In genomic region chr5:16791036-16791705, GRCh38 we compare ENCODE assay signal across 8 cellular contexts.
DNase-seq lines count a peak whose midpoint lies in the region; ATAC-seq and TF ChIP-seq lines count a peak whose summit lies in the region.

No MANE protein-coding gene starts in this region.

- in situ Hi-C loops in gastrocnemius medialis (cut with MboI; ENCODE audit: low sequenced_read_pairs in 4 of 4): loop anchor here (5.0 to 25.0 kb wide), 5 partner anchors 304 to 396 kb away; partner anchors contain the start of gene ZNF622 (in 2 of the 4)

- H3K4me3 Mint-ChIP-seq in activated T-cell treated with anti-CD3 and anti-CD28 coated beads, Interleukin-2, amount 50 U/mL, for 72 hours: peak overlapping the region in 1 of 2 donors; percentile 12

- H3K9me3 ChIP-seq in gastrocnemius medialis: no peaks in the 10 kb centered on the region

- peak overlapping the region in 2 of 4 donors; percentile 3 to 39 for H3K27ac ChIP-seq in gastrocnemius medialis

- no peaks in the 10 kb centered on the region for H3K36me3 ChIP-seq in gastrocnemius medialis

- no peaks in the 10 kb centered on the region for H3K36me3 Mint-ChIP-seq in activated T-cell treated with anti-CD3 and anti-CD28 coated beads, Interleukin-2, amount 50 U/mL, for 72 hours (ENCODE audit: insufficient read depth in 2 of 2)

- intact Hi-C loops in left ventricle myocardium superior (cut with micrococcal nuclease) (loop anchor here (5.0 kb wide), 2 partner anchors 341 to 401 kb away; no protein-coding TSS in a partner anchor), gastrocnemius medialis (cut with DNase I; ENCODE audit: low total_unique reads) (loop anchor here (1.0 to 5.0 kb wide), 3 partner anchors 211 to 399 kb away; no protein-coding TSS in a partner anchor)

- no peaks in the 10 kb centered on the region for H3K27me3 ChIP-seq in gastrocnemius medialis

- peaks cover 6% of the 10 kb centered on the region for H3K27me3 Mint-ChIP-seq in activated T-cell treated with anti-CD3 and anti-CD28 coated beads, Interleukin-2, amount 50 U/mL, for 72 hours (ENCODE audit: low read depth)

- peaks cover 11% of the 10 kb centered on the region for H3K4me1 Mint-ChIP-seq in activated T-cell treated with anti-CD3 and anti-CD28 coated beads, Interleukin-2, amount 50 U/mL, for 72 hours (ENCODE audit: low read depth)

- H3K4me3 ChIP-seq in gastrocnemius medialis: peak overlapping the region; percentile 28 to 37 (median 32)

- no peak for DNase-seq in activated CD4-positive, CD25-positive, alpha-beta regulatory T cell (lab: John Stamatoyannopoulos, UW)
- peak; percentile 69 for DNase-seq in NCI-H2227 (lab: John Stamatoyannopoulos, UW; ENCODE audit: unreplicated experiment)
- DNase-seq in activated T-cell treated with anti-CD3 and anti-CD28 coated beads, Interleukin-2, amount 50 U/mL, for 72 hours: peak; percentile 13 to 40
- no peak for DNase-seq in left ventricle myocardium superior
- no peak for DNase-seq in gastrocnemius medialis

- no peak overlapping the region for H3K27ac Mint-ChIP-seq in activated T-cell treated with anti-CD3 and anti-CD28 coated beads, Interleukin-2, amount 50 U/mL, for 72 hours

- peak; percentile 77 to 79 for ATAC-seq in activated CD4-positive, CD25-positive, alpha-beta regulatory T cell treated with anti-CD3 and anti-CD28 coated beads, Interleukin-2, amount 50 U/mL, for 24 hours
- peak; percentile 64 for ATAC-seq in HG02970 (IDR thresholded peaks at IDR 0.05; ENCODE audit: low FRiP score, unreplicated experiment)
- no peak for ATAC-seq in activated T-cell treated with anti-CD3 and anti-CD28 coated beads, Interleukin-2, amount 50 U/mL, for 72 hours (replicated peaks in 1 of 2)
- ATAC-seq in left ventricle myocardium superior: peak; percentile 27
- ATAC-seq in gastrocnemius medialis: peak; percentile 64 to 83
- no peak for ATAC-seq in HG02610 (IDR thresholded peaks at IDR 0.05; ENCODE audit: unreplicated experiment)

- TF ChIP-seq POLR2A in gastrocnemius medialis (IDR thresholded peaks at IDR 0.05): no peak

- TF ChIP-seq CTCF in gastrocnemius medialis (IDR thresholded peaks at IDR 0.05 in 4 of 5, conservative IDR thresholded peaks at IDR 0.05 in 1 of 5): peak; percentile 77 to 83 (median 79)

- no peaks in the 10 kb centered on the region for H3K9me3 Mint-ChIP-seq in activated T-cell treated with anti-CD3 and anti-CD28 coated beads, Interleukin-2, amount 50 U/mL, for 72 hours

- H3K4me1 ChIP-seq in gastrocnemius medialis: peaks cover 0 to 6% of the 10 kb centered on the region in 2 donors

Comparison
In these comparisons a context has a peak if more than half of its experiments do, and no peak if none do; other contexts are left out.
1. ATAC-seq: peak in activated CD4-positive, CD25-positive, alpha-beta regulatory T cell treated with anti-CD3 and anti-CD28 coated beads, Interleukin-2, amount 50 U/mL, for 24 hours (2 of 2), HG02970 (single experiment), left ventricle myocardium superior (single experiment) and gastrocnemius medialis (2 of 2); none in activated T-cell treated with anti-CD3 and anti-CD28 coated beads, Interleukin-2, amount 50 U/mL, for 72 hours (0 of 2) and HG02610 (single experiment).
2. DNase-seq: peak in NCI-H2227 (single experiment) and activated T-cell treated with anti-CD3 and anti-CD28 coated beads, Interleukin-2, amount 50 U/mL, for 72 hours (2 of 2); none in activated CD4-positive, CD25-positive, alpha-beta regulatory T cell (0 of 4), left ventricle myocardium superior (single experiment) and gastrocnemius medialis (0 of 2).